ENCODE assay signal across 1 cellular context in genomic region chr17:19770985-19771710, GRCh38.
TF ChIP-seq lines count a peak whose summit lies in the region.

No MANE protein-coding gene starts in this region.

TF ChIP-seq in IMR-90, 13 proteins besides CTCF, POLR2A, EP300 and RAD21:
- TF ChIP-seq SMC3 (IDR thresholded peaks at IDR 0.05; ENCODE audit: low read depth, low read length) = no peak
- TF ChIP-seq NFE2L2 (IDR thresholded peaks at IDR 0.05; ENCODE audit: low read depth, low read length) = no peak
- TF ChIP-seq ELK1 (IDR thresholded peaks at IDR 0.05; ENCODE audit: borderline replicate concordance, low read depth, low read length) = no peak
- no peak for TF ChIP-seq MXI1 (IDR thresholded peaks at IDR 0.05; ENCODE audit: borderline replicate concordance, low read depth, low read length)
- no peak for TF ChIP-seq RCOR1 (IDR thresholded peaks at IDR 0.05; ENCODE audit: insufficient replicate concordance, low read length)
- no peak for TF ChIP-seq MAZ (IDR thresholded peaks at IDR 0.05; ENCODE audit: borderline replicate concordance, low read depth, low read length)
- no peak for TF ChIP-seq FOS (IDR thresholded peaks at IDR 0.05; ENCODE audit: low read depth, low read length)
- TF ChIP-seq USF2 (IDR thresholded peaks at IDR 0.05; ENCODE audit: low read depth, low read length) = no peak
